1 cellular context compared by ENCODE assay signal in the genomic region with DNA sequence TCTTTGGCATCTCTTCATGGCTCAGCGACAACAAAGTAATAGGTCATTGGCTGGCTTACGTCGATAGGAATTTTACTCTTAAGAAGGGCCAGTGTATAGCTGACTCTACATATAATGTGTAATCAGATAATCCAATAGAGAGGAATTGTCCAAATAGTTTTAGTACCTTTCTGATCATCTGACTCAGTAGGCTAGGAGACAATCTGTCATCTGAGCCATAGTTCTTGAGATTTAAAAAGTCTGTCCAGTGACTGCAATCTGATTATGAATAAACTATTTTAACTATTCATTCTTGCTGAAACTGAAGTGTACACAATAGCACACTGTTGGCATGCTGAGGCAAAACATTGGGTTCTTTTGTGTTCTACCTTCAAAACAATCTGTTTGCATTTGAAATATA.
TF ChIP-seq lines count a peak whose summit lies in the region.

No MANE protein-coding gene starts in this region.

TF ChIP-seq in GM23338, 12 proteins besides CTCF, POLR2A, EP300 and RAD21 (continued from another document):
- TF ChIP-seq, protein P1, sequence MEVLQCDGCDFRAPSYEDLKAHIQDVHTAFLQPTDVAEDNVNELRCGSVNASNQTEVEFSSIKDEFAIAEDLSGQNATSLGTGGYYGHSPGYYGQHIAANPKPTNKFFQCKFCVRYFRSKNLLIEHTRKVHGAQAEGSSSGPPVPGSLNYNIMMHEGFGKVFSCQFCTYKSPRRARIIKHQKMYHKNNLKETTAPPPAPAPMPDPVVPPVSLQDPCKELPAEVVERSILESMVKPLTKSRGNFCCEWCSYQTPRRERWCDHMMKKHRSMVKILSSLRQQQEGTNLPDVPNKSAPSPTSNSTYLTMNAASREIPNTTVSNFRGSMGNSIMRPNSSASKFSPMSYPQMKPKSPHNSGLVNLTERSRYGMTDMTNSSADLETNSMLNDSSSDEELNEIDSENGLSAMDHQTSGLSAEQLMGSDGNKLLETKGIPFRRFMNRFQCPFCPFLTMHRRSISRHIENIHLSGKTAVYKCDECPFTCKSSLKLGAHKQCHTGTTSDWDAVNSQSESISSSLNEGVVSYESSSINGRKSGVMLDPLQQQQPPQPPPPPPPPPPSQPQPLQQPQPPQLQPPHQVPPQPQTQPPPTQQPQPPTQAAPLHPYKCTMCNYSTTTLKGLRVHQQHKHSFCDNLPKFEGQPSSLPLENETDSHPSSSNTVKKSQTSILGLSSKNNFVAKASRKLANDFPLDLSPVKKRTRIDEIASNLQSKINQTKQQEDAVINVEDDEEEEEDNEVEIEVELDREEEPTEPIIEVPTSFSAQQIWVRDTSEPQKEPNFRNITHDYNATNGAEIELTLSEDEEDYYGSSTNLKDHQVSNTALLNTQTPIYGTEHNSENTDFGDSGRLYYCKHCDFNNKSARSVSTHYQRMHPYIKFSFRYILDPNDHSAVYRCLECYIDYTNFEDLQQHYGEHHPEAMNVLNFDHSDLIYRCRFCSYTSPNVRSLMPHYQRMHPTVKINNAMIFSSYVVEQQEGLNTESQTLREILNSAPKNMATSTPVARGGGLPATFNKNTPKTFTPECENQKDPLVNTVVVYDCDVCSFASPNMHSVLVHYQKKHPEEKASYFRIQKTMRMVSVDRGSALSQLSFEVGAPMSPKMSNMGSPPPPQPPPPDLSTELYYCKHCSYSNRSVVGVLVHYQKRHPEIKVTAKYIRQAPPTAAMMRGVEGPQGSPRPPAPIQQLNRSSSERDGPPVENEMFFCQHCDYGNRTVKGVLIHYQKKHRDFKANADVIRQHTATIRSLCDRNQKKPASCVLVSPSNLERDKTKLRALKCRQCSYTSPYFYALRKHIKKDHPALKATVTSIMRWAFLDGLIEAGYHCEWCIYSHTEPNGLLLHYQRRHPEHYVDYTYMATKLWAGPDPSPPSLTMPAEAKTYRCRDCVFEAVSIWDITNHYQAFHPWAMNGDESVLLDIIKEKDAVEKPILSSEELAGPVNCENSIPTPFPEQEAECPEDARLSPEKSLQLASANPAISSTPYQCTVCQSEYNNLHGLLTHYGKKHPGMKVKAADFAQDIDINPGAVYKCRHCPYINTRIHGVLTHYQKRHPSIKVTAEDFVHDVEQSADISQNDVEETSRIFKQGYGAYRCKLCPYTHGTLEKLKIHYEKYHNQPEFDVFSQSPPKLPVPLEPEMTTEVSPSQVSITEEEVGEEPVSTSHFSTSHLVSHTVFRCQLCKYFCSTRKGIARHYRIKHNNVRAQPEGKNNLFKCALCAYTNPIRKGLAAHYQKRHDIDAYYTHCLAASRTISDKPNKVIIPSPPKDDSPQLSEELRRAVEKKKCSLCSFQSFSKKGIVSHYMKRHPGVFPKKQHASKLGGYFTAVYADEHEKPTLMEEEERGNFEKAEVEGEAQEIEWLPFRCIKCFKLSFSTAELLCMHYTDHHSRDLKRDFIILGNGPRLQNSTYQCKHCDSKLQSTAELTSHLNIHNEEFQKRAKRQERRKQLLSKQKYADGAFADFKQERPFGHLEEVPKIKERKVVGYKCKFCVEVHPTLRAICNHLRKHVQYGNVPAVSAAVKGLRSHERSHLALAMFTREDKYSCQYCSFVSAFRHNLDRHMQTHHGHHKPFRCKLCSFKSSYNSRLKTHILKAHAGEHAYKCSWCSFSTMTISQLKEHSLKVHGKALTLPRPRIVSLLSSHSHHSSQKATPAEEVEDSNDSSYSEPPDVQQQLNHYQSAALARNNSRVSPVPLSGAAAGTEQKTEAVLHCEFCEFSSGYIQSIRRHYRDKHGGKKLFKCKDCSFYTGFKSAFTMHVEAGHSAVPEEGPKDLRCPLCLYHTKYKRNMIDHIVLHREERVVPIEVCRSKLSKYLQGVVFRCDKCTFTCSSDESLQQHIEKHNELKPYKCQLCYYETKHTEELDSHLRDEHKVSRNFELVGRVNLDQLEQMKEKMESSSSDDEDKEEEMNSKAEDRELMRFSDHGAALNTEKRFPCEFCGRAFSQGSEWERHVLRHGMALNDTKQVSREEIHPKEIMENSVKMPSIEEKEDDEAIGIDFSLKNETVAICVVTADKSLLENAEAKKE (CRISPR knock-in tag; IDR thresholded peaks at IDR 0.05) = no peak
- TF ChIP-seq ZNF114 (CRISPR knock-in tag; IDR thresholded peaks at IDR 0.05) (no peak), POLR2AphosphoS5 (IDR thresholded peaks at IDR 0.05; ENCODE audit: low read depth) (no peak), JUNB (IDR thresholded peaks at IDR 0.05; ENCODE audit: unreplicated experiment) (no peak)
